Comparison of ENCODE assay signal across 2 cellular contexts in the genomic region with DNA sequence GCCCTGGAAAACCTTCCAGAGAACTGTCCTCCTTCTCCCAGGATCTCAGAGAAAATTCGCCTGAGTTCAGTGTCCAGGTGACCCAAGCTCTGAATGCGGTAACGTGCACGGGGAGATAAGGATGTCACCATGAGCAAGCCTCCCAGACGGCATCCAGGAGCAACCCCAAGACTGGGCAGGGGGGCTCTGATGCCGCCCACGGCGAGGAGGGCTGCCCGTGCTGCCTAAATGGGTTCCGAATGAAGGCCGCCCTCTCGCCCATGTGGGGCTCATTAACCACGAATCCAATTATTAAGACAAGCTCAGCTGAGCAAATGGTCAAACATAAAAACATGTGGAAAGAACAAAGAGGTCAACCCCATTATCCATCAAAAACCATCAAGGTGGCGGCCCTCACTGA. TPM values are rescaled to one million over a fixed set of nuclear protein-coding genes. Genes with fewer than 3 reads are reported as not detected.
"Had no signal": no experiment of that assay in that cellular context is flagged by ENCODE, and none has a peak within 500 bp of the region (broad histone marks: within the 10 kb centered on the region; RNA-seq: fewer than 3 reads in every experiment).

No MANE protein-coding gene starts in this region.

RNA-seq across cellular contexts. Expression of gene UNC93B1, which starts 49.6 kb away (rescaled TPM):
- total RNA-seq: SJCRH30 had no signal

RNA-seq across cellular contexts. Expression of gene ALDH3B1, which starts 55.9 kb away (rescaled TPM):
- total RNA-seq: foreskin keratinocyte had no signal
